1 cellular context compared by ENCODE assay signal in the genomic region with DNA sequence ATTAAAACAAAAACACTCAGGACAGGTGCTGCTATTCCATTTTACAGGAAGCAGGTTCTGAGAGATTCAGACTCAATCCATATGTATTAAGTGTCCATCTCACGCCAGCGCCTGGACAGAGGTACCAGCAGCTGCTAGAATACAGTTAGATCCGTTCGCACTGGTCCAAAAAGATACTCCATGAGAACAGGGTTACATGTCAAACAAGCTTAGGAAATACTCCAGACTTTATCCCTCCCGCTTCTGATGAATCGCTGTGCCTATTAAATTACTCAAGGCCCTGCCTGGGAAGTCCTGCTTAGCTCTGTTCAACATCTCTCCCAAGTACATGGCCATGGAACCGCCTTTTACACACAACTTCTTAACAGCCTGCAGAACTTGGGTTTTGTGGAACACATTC.
TF ChIP-seq lines count a peak whose summit lies in the region.

No MANE protein-coding gene starts in this region.

TF ChIP-seq in IMR-90, 13 proteins besides CTCF, POLR2A, EP300 and RAD21 (continued from another document):
- TF ChIP-seq, protein P1, sequence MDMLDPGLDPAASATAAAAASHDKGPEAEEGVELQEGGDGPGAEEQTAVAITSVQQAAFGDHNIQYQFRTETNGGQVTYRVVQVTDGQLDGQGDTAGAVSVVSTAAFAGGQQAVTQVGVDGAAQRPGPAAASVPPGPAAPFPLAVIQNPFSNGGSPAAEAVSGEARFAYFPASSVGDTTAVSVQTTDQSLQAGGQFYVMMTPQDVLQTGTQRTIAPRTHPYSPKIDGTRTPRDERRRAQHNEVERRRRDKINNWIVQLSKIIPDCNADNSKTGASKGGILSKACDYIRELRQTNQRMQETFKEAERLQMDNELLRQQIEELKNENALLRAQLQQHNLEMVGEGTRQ (IDR thresholded peaks at IDR 0.05; ENCODE audit: low read depth, low read length), result no peak
- TF ChIP-seq MXI1 (IDR thresholded peaks at IDR 0.05; ENCODE audit: borderline replicate concordance, low read depth, low read length) (no peak), CHD1 (IDR thresholded peaks at IDR 0.05; ENCODE audit: low read depth, low read length) (no peak), CEBPB (IDR thresholded peaks at IDR 0.05; ENCODE audit: low read depth, low read length) (no peak), MAFK (IDR thresholded peaks at IDR 0.05; ENCODE audit: low read depth, low read length) (no peak), RCOR1 (IDR thresholded peaks at IDR 0.05; ENCODE audit: insufficient replicate concordance, low read length) (no peak), MAZ (IDR thresholded peaks at IDR 0.05; ENCODE audit: borderline replicate concordance, low read depth, low read length) (no peak), SMC3 (IDR thresholded peaks at IDR 0.05; ENCODE audit: low read depth, low read length) (no peak), NFE2L2 (IDR thresholded peaks at IDR 0.05; ENCODE audit: low read depth, low read length) (no peak), RFX5 (IDR thresholded peaks at IDR 0.05; ENCODE audit: low read depth, low read length) (no peak), BHLHE40 (IDR thresholded peaks at IDR 0.05; ENCODE audit: low read depth, low read length) (no peak)
